14 cellular contexts compared by ENCODE assay signal in genomic region chr20:63982937-63983336, GRCh38. TPM values are rescaled to one million over a fixed set of nuclear protein-coding genes. Genes with fewer than 3 reads are reported as not detected.
DNase-seq lines count a peak whose midpoint lies in the region; ATAC-seq and TF ChIP-seq lines count a peak whose summit lies in the region.
"Had no signal": no experiment of that assay in that cellular context is flagged by ENCODE, and none has a peak within 500 bp of the region (broad histone marks: within the 10 kb centered on the region; RNA-seq: fewer than 3 reads in every experiment).

No MANE protein-coding gene starts in this region.

- H3K4me3 ChIP-seq in Panc1 (ENCODE audit: low read depth in 2 of 2, low read length in 2 of 2) (no peak overlapping the region), foreskin fibroblast (ENCODE audit: low read depth in 1 of 2, low read length in 2 of 2) (no peak overlapping the region)

- in situ Hi-C loops in Panc1 (cut with HindIII; ENCODE audit: low pct_unique_long_range_greater_than_20kb, low sequenced_read_pairs) = no loop called here

- H3K27ac ChIP-seq in Panc1 (ENCODE audit: low read length) = no peak overlapping the region
- H3K27ac ChIP-seq: spleen had no signal

- no peaks in the 10 kb centered on the region for H3K9me3 ChIP-seq in Panc1 (ENCODE audit: control insufficient read depth, insufficient read depth, low read depth, low read length)
- H3K9me3 ChIP-seq: spleen had no signal

- no peak for DNase-seq in activated naive CD4-positive, alpha-beta T cell treated with anti-CD3 and anti-CD28 coated beads, Interleukin-2, amount 10 ng/mL, durations not matched to agents 7 days and 5 days
- no peak for DNase-seq in activated naive CD4-positive, alpha-beta T cell (lab: John Stamatoyannopoulos, UW)
- DNase-seq in Panc1 (ENCODE audit: low read depth, low spot score) (no peak), progenitor cell of endocrine pancreas (ENCODE audit: low spot score, unreplicated experiment) (no peak), GM19240 (ENCODE audit: insufficient read length, low spot score) (no peak), foreskin fibroblast (no peak), NCI-H82 (lab: John Stamatoyannopoulos, UW) (no peak)
- DNase-seq in central memory CD8-positive, alpha-beta T cell (ENCODE audit: low spot score in 2 of 2) = no peak
- DNase-seq: amniotic stem cell, DMS79, mesendoderm, NCI-H2029 treated with DMSO at 0.1 percent for 48 hours, spleen, substantia nigra had no signal

- CTCF ChIA-PET in activated naive CD4-positive, alpha-beta T cell treated with anti-CD3 and anti-CD28 coated beads, Interleukin-2, amount 10 ng/mL, durations not matched to agents 7 days and 5 days (lab: Charles Lee) = interaction anchor here (1.1 to 1.7 kb wide), 2 partner anchors 9 to 55 kb away, joined by 3 to 5 read pairs; no protein-coding TSS in a partner anchor
- CTCF ChIA-PET in Panc1 (lab: Charles Lee) = interaction anchor here (0.6 kb wide), 1 partner anchor 119 kb away, joined by 6 read pairs; no protein-coding TSS in a partner anchor

- no peak for ATAC-seq in Panc1
- no peak for ATAC-seq in central memory CD8-positive, alpha-beta T cell (replicated peaks; ENCODE audit: extremely low read depth, poor library complexity, severe bottlenecking)

- no peaks in the 10 kb centered on the region for H3K9me3 Mint-ChIP-seq in activated naive CD4-positive, alpha-beta T cell treated with anti-CD3 and anti-CD28 coated beads, Interleukin-2, amount 10 ng/mL, durations not matched to agents 7 days and 5 days
- H3K9me3 Mint-ChIP-seq in central memory CD8-positive, alpha-beta T cell = no peaks in the 10 kb centered on the region
- H3K9me3 Mint-ChIP-seq in progenitor cell of endocrine pancreas (ENCODE audit: low read depth) = no peaks in the 10 kb centered on the region

- no peaks in the 10 kb centered on the region for H3K27me3 Mint-ChIP-seq in activated naive CD4-positive, alpha-beta T cell treated with anti-CD3 and anti-CD28 coated beads, Interleukin-2, amount 10 ng/mL, durations not matched to agents 7 days and 5 days
- no peaks in the 10 kb centered on the region for H3K27me3 Mint-ChIP-seq in central memory CD8-positive, alpha-beta T cell
- H3K27me3 Mint-ChIP-seq in progenitor cell of endocrine pancreas = no peaks in the 10 kb centered on the region

- peak overlapping the region; percentile 38 for H3K4me3 Mint-ChIP-seq in activated naive CD4-positive, alpha-beta T cell treated with anti-CD3 and anti-CD28 coated beads, Interleukin-2, amount 10 ng/mL, durations not matched to agents 7 days and 5 days
- peak overlapping the region; percentile 1 for H3K4me3 Mint-ChIP-seq in central memory CD8-positive, alpha-beta T cell
- peak overlapping the region; percentile 91 for H3K4me3 Mint-ChIP-seq in progenitor cell of endocrine pancreas (ENCODE audit: low read depth)

- peaks cover 33% of the 10 kb centered on the region for H3K36me3 Mint-ChIP-seq in activated naive CD4-positive, alpha-beta T cell treated with anti-CD3 and anti-CD28 coated beads, Interleukin-2, amount 10 ng/mL, durations not matched to agents 7 days and 5 days
- peaks cover 71% of the 10 kb centered on the region for H3K36me3 Mint-ChIP-seq in central memory CD8-positive, alpha-beta T cell (ENCODE audit: insufficient read depth)
- H3K36me3 Mint-ChIP-seq in progenitor cell of endocrine pancreas (ENCODE audit: insufficient read depth) = peaks cover 18% of the 10 kb centered on the region

- H3K36me3 ChIP-seq in Panc1 (ENCODE audit: control insufficient read depth, insufficient read depth, low read length) = peaks cover 14% of the 10 kb centered on the region

- peaks cover 48% of the 10 kb centered on the region for H3K4me1 Mint-ChIP-seq in activated naive CD4-positive, alpha-beta T cell treated with anti-CD3 and anti-CD28 coated beads, Interleukin-2, amount 10 ng/mL, durations not matched to agents 7 days and 5 days
- H3K4me1 Mint-ChIP-seq in central memory CD8-positive, alpha-beta T cell = peaks cover 48% of the 10 kb centered on the region
- H3K4me1 Mint-ChIP-seq in progenitor cell of endocrine pancreas (ENCODE audit: low read depth) = peaks cover 24% of the 10 kb centered on the region

- H3K27ac Mint-ChIP-seq in activated naive CD4-positive, alpha-beta T cell treated with anti-CD3 and anti-CD28 coated beads, Interleukin-2, amount 10 ng/mL, durations not matched to agents 7 days and 5 days = no peak overlapping the region
- H3K27ac Mint-ChIP-seq in central memory CD8-positive, alpha-beta T cell (ENCODE audit: low read depth) = no peak overlapping the region
- peak overlapping the region; percentile 56 for H3K27ac Mint-ChIP-seq in progenitor cell of endocrine pancreas

- intact Hi-C loops in Panc1 (cut with micrococcal nuclease; ENCODE audit: unreplicated experiment) = no loop called here

- peaks cover 26% of the 10 kb centered on the region for H3K4me1 ChIP-seq in Panc1 (ENCODE audit: control insufficient read depth, insufficient read depth, low read length)

- TSS peak; percentile 85 for BruUV-seq in Panc1 (replicated peaks; lab: Mats Ljungman, UMichigan)

- TF ChIP-seq CTCF in Panc1 (IDR thresholded peaks at IDR 0.05) (no peak), progenitor cell of endocrine pancreas (IDR thresholded peaks at IDR 0.05; ENCODE audit: unreplicated experiment) (no peak), foreskin fibroblast (IDR thresholded peaks at IDR 0.05; ENCODE audit: low read depth, low read length) (no peak)

- POLR2A ChIA-PET in Panc1 (lab: Charles Lee) = no interaction called here

- no peaks in the 10 kb centered on the region for H3K27me3 ChIP-seq in Panc1 (ENCODE audit: control insufficient read depth, insufficient read depth, low read length)
- H3K27me3 ChIP-seq: spleen had no signal

RNA-seq across cellular contexts. Expression of gene PRPF6, which starts 2.0 kb away (rescaled TPM):
- total RNA-seq in Panc1 (2021; ENCODE audit: unreplicated experiment) = 88.4 TPM
- polyA plus RNA-seq in Panc1 (2012; ENCODE audit: insufficient read length) = 125 TPM
- total RNA-seq in progenitor cell of endocrine pancreas = 74.7 and 76.4 TPM in 2 replicates

RNA-seq across cellular contexts. Expression of gene SAMD10, which starts 3.5 kb away (rescaled TPM):
- total RNA-seq in Panc1 (2021; ENCODE audit: unreplicated experiment) (8.8 TPM), progenitor cell of endocrine pancreas (12.8 and 14.0 TPM in 2 replicates)
- 13.2 TPM for polyA plus RNA-seq in Panc1 (2012; ENCODE audit: insufficient read length)

RNA-seq across cellular contexts. Expression of gene ZNF512B, which starts 13.2 kb away (rescaled TPM):
- total RNA-seq in Panc1 (2021; ENCODE audit: unreplicated experiment) (17.9 TPM), progenitor cell of endocrine pancreas (49.4 and 50.5 TPM in 2 replicates)
- polyA plus RNA-seq in Panc1 (2012; ENCODE audit: insufficient read length) = 13.6 TPM

RNA-seq across cellular contexts. Expression of gene UCKL1, which starts 26.7 kb away (rescaled TPM):
- total RNA-seq in Panc1 (2021; ENCODE audit: unreplicated experiment) (47.4 TPM), progenitor cell of endocrine pancreas (78.9 and 79.2 TPM in 2 replicates)
- polyA plus RNA-seq in Panc1 (2012; ENCODE audit: insufficient read length) = 76.5 TPM

RNA-seq across cellular contexts. Expression of gene C20orf204, which starts 53.0 kb away (rescaled TPM):
- total RNA-seq in Panc1 (2021; ENCODE audit: unreplicated experiment) (1.9 TPM), progenitor cell of endocrine pancreas (3.3 and 3.4 TPM in 2 replicates)
- 3.3 TPM for polyA plus RNA-seq in Panc1 (2012; ENCODE audit: insufficient read length)

Comparison
In these comparisons a context has a peak if more than half of its experiments do, and no peak if none do; other contexts are left out.
1. H3K4me3 Mint-ChIP-seq: peak in every context shown above with its lines; median percentile 91 in progenitor cell of endocrine pancreas; 38 in activated naive CD4-positive, alpha-beta T cell treated with anti-CD3 and anti-CD28 coated beads, Interleukin-2, amount 10 ng/mL, durations not matched to agents 7 days and 5 days; 1 in central memory CD8-positive, alpha-beta T cell.